Comparison of ENCODE assay signal across 8 cellular contexts in genomic region chr3:81242871-81243270, GRCh38.
A peak's percentile ranks its signal among the peaks of the same experiment; 100 is the strongest.
DNase-seq lines count a peak whose midpoint lies in the region; ATAC-seq and TF ChIP-seq lines count a peak whose summit lies in the region.

No MANE protein-coding gene starts in this region.

- H3K4me3 ChIP-seq in DOHH2 (ENCODE audit: low read length) (no peak overlapping the region), heart right ventricle (no peak overlapping the region)

- TF ChIP-seq CTCF in DOHH2 (IDR thresholded peaks at IDR 0.05; ENCODE audit: low read depth, low read length, poor library complexity, severe bottlenecking) (peak; percentile 37), heart right ventricle (IDR thresholded peaks at IDR 0.05) (peak in 4 of 9 donors; percentile 8 to 42 (median 22))
- no peak for TF ChIP-seq CTCF in CD4-positive, alpha-beta T cell (IDR thresholded peaks at IDR 0.05)

- H3K9me2 ChIP-seq in DOHH2 (replicated peaks; ENCODE audit: control insufficient read depth, low read length): no peaks in the 10 kb centered on the region; the same call in 1 of the 2 replicates

- H3K4me1 ChIP-seq in DOHH2 (ENCODE audit: control insufficient read depth, low read length) (no peaks in the 10 kb centered on the region), heart right ventricle (no peaks in the 10 kb centered on the region)

- no peak overlapping the region for H3K4me3 Mint-ChIP-seq in activated CD8-positive, alpha-beta T cell treated with anti-CD3 and anti-CD28 coated beads, Interleukin-2, amount 10 ng/mL, durations not matched to agents 7 days and 5 days
- H3K4me3 Mint-ChIP-seq in CD4-positive, alpha-beta T cell: no peak overlapping the region

- no peaks in the 10 kb centered on the region for H4K20me1 ChIP-seq in DOHH2 (ENCODE audit: control insufficient read depth, insufficient read depth, low read depth, low read length)

- no peaks in the 10 kb centered on the region for H3K27me3 Mint-ChIP-seq in activated CD8-positive, alpha-beta T cell treated with anti-CD3 and anti-CD28 coated beads, Interleukin-2, amount 10 ng/mL, durations not matched to agents 7 days and 5 days (ENCODE audit: low read depth)
- no peaks in the 10 kb centered on the region for H3K27me3 Mint-ChIP-seq in CD4-positive, alpha-beta T cell

- H3K27me3 ChIP-seq in DOHH2 (ENCODE audit: control insufficient read depth, low read length): no peaks in the 10 kb centered on the region
- no peaks in the 10 kb centered on the region for H3K27me3 ChIP-seq in heart right ventricle
- no peaks in the 10 kb centered on the region for H3K27me3 ChIP-seq in CD4-positive, alpha-beta T cell (ENCODE audit: control insufficient read depth, insufficient read depth, low read length)

- 16 to 25% methylated on average over 1 of the region's 1 CpG for WGBS in heart right ventricle, 2 donors

- H3K36me3 ChIP-seq in DOHH2 (ENCODE audit: control insufficient read depth, low read length) (no peaks in the 10 kb centered on the region), heart right ventricle (no peaks in the 10 kb centered on the region)

- peak; percentile 46 for ATAC-seq in HG02870 (IDR thresholded peaks at IDR 0.05; ENCODE audit: unreplicated experiment)
- no peak for ATAC-seq in activated CD8-positive, alpha-beta T cell treated with anti-CD3 and anti-CD28 coated beads, Interleukin-2, amount 10 ng/mL, durations not matched to agents 7 days and 5 days
- no peak for ATAC-seq in heart right ventricle
- no peak for ATAC-seq in CD4-positive, alpha-beta T cell (ENCODE audit: poor library complexity)

- no peaks in the 10 kb centered on the region for H3K36me3 Mint-ChIP-seq in activated CD8-positive, alpha-beta T cell treated with anti-CD3 and anti-CD28 coated beads, Interleukin-2, amount 10 ng/mL, durations not matched to agents 7 days and 5 days (ENCODE audit: low read depth)
- H3K36me3 Mint-ChIP-seq in CD4-positive, alpha-beta T cell (ENCODE audit: low read depth): no peaks in the 10 kb centered on the region

- H3K9me3 Mint-ChIP-seq in activated CD8-positive, alpha-beta T cell treated with anti-CD3 and anti-CD28 coated beads, Interleukin-2, amount 10 ng/mL, durations not matched to agents 7 days and 5 days (ENCODE audit: insufficient read depth): no peaks in the 10 kb centered on the region
- no peaks in the 10 kb centered on the region for H3K9me3 Mint-ChIP-seq in CD4-positive, alpha-beta T cell

- POLR2A ChIA-PET in activated CD8-positive, alpha-beta T cell treated with anti-CD3 and anti-CD28 coated beads, Interleukin-2, amount 10 ng/mL, durations not matched to agents 7 days and 5 days (lab: Charles Lee): no interaction called here
- POLR2A ChIA-PET in CD4-positive, alpha-beta T cell (lab: Charles Lee): no interaction called here

- CTCF ChIA-PET in activated CD8-positive, alpha-beta T cell treated with anti-CD3 and anti-CD28 coated beads, Interleukin-2, amount 10 ng/mL, durations not matched to agents 7 days and 5 days (lab: Charles Lee): no interaction called here
- CTCF ChIA-PET in CD4-positive, alpha-beta T cell (lab: Charles Lee): no interaction called here

- DNase-seq in RKO (ENCODE audit: low spot score) (peak; percentile 52), kidney glomerular epithelial cell (lab: John Stamatoyannopoulos, UW) (peak; percentile 26), cortex of kidney (lab: John Stamatoyannopoulos, UW) (no peak), heart right ventricle (no peak)
- no peak for DNase-seq in activated CD8-positive, alpha-beta T cell treated with anti-CD3 and anti-CD28 coated beads, Interleukin-2, amount 10 ng/mL, durations not matched to agents 7 days and 5 days
- DNase-seq in CD4-positive, alpha-beta T cell: no peak

- no peaks in the 10 kb centered on the region for H3F3A ChIP-seq in DOHH2 (ENCODE audit: control insufficient read depth, insufficient read depth)

- H3K4me1 Mint-ChIP-seq in activated CD8-positive, alpha-beta T cell treated with anti-CD3 and anti-CD28 coated beads, Interleukin-2, amount 10 ng/mL, durations not matched to agents 7 days and 5 days (ENCODE audit: low read depth): no peaks in the 10 kb centered on the region
- no peaks in the 10 kb centered on the region for H3K4me1 Mint-ChIP-seq in CD4-positive, alpha-beta T cell (ENCODE audit: low read depth)

- intact Hi-C loops in heart right ventricle (cut with DNase I): loop anchor here in 1 of 10 donors (5.0 kb wide), 1 partner anchor 1721 kb away; no protein-coding TSS in a partner anchor
- intact Hi-C loops in CD4-positive, alpha-beta T cell (cut with DNase I, micrococcal nuclease): no loop called here

- no peak overlapping the region for H3K27ac Mint-ChIP-seq in activated CD8-positive, alpha-beta T cell treated with anti-CD3 and anti-CD28 coated beads, Interleukin-2, amount 10 ng/mL, durations not matched to agents 7 days and 5 days
- H3K27ac Mint-ChIP-seq in CD4-positive, alpha-beta T cell: no peak overlapping the region

- H3K9me3 ChIP-seq in DOHH2 (ENCODE audit: control insufficient read depth, insufficient read depth, low read length): no peaks in the 10 kb centered on the region
- no peaks in the 10 kb centered on the region for H3K9me3 ChIP-seq in heart right ventricle
- H3K9me3 ChIP-seq in CD4-positive, alpha-beta T cell (ENCODE audit: control insufficient read depth, low read length): no peaks in the 10 kb centered on the region

- no peaks in the 10 kb centered on the region for H3K79me2 ChIP-seq in DOHH2 (ENCODE audit: control insufficient read depth, low read length)

- H3K27ac ChIP-seq in DOHH2 (ENCODE audit: low read depth, low read length) (no peak overlapping the region), heart right ventricle (no peak overlapping the region)
- H3K27ac ChIP-seq in CD4-positive, alpha-beta T cell (ENCODE audit: low read depth, low read length): no peak overlapping the region

- H3K4me2 ChIP-seq in DOHH2 (ENCODE audit: low read length): no peak overlapping the region

Comparison
In these comparisons a context has a peak if more than half of its experiments do, and no peak if none do; other contexts are left out.
1. DNase-seq: peak in RKO (single experiment) and kidney glomerular epithelial cell (single experiment); none in cortex of kidney (single experiment), activated CD8-positive, alpha-beta T cell treated with anti-CD3 and anti-CD28 coated beads, Interleukin-2, amount 10 ng/mL, durations not matched to agents 7 days and 5 days (single experiment), heart right ventricle (0 of 2) and CD4-positive, alpha-beta T cell (0 of 10).